In genomic region chr5:131671409-131671808, GRCh38 we compare ENCODE assay signal across 1 cellular context.
TF ChIP-seq lines count a peak whose summit lies in the region.

No MANE protein-coding gene starts in this region.

TF ChIP-seq in GM23338, 12 proteins besides CTCF, POLR2A, EP300 and RAD21:
- TF ChIP-seq ZNF462 (CRISPR knock-in tag; IDR thresholded peaks at IDR 0.05) (no peak), NANOG (IDR thresholded peaks at IDR 0.05; ENCODE audit: borderline replicate concordance) (no peak)
